Comparison of ENCODE assay signal across 24 cellular contexts in genomic region chr12:28440209-28440608, GRCh38.
"Had no signal": no experiment of that assay in that cellular context is flagged by ENCODE, and none has a peak within 500 bp of the region (broad histone marks: within the 10 kb centered on the region; RNA-seq: fewer than 3 reads in every experiment).

No MANE protein-coding gene starts in this region.

- H3K4me1 Mint-ChIP-seq: brain had no signal

- H3K4me3 ChIP-seq: heart right ventricle, lower lobe of right lung, spleen, thoracic aorta had no signal

- H3K9me3 ChIP-seq: heart right ventricle, lower lobe of right lung, spleen, thoracic aorta had no signal

- H3K4me3 Mint-ChIP-seq: activated naive CD4-positive, alpha-beta T cell treated with anti-CD3 and anti-CD28 coated beads, Interleukin-2, amount 10 ng/mL, durations not matched to agents 7 days and 5 days; brain; dendritic cell treated with granulocyte-macrophage colony-stimulating factor and Interleukin-4, amounts not matched to agents 40 ng/mL and 50 ng/mL, for 4 days; naive B cell; neural crest cell; type B pancreatic cell; WTC11 had no signal

- FAIRE-seq: endometrium, kidney had no signal

- H3K27me3 ChIP-seq: heart right ventricle, spleen had no signal

- H3K36me3 Mint-ChIP-seq: activated naive CD4-positive, alpha-beta T cell treated with anti-CD3 and anti-CD28 coated beads, Interleukin-2, amount 10 ng/mL, durations not matched to agents 7 days and 5 days; brain; naive B cell; WTC11 had no signal

- ATAC-seq: heart right ventricle, left lobe of liver, lower lobe of right lung, WTC11 had no signal

- H3K27ac Mint-ChIP-seq: activated naive CD4-positive, alpha-beta T cell treated with anti-CD3 and anti-CD28 coated beads, Interleukin-2, amount 10 ng/mL, durations not matched to agents 7 days and 5 days; brain; dendritic cell treated with granulocyte-macrophage colony-stimulating factor and Interleukin-4, amounts not matched to agents 40 ng/mL and 50 ng/mL, for 4 days; naive B cell; type B pancreatic cell; WTC11 had no signal

- H3K4me1 ChIP-seq: lower lobe of right lung, spleen had no signal

- H3K9me3 Mint-ChIP-seq: activated naive CD4-positive, alpha-beta T cell treated with anti-CD3 and anti-CD28 coated beads, Interleukin-2, amount 10 ng/mL, durations not matched to agents 7 days and 5 days; brain; dendritic cell treated with granulocyte-macrophage colony-stimulating factor and Interleukin-4, amounts not matched to agents 40 ng/mL and 50 ng/mL, for 4 days; naive B cell; type B pancreatic cell had no signal

- DNase-seq: activated effector memory CD4-positive, alpha-beta T cell treated with anti-CD3 and anti-CD28 coated beads, Interleukin-2, amount 50 U/mL, for 16 hours; activated naive CD4-positive, alpha-beta T cell treated with anti-CD3 and anti-CD28 coated beads, Interleukin-2, amount 10 ng/mL, durations not matched to agents 7 days and 5 days; anterior cingulate cortex; effector CD4-positive, alpha-beta T cell; erythroblast; foreskin fibroblast; heart right ventricle; kidney; lower lobe of right lung; naive B cell; posterior cingulate gyrus; retina; spleen; stimulated activated CD4-positive, alpha-beta T cell treated with anti-CD3 and anti-CD28 coated beads, Interleukin-4, amount 100 ng/mL, for 1 hour; stimulated activated naive CD4-positive, alpha-beta T cell treated with Interleukin-2 at 50 U/mL for 16 hours; T1000 had no signal

- H3K27ac ChIP-seq: heart right ventricle, lower lobe of right lung, spleen, thoracic aorta had no signal

- H3K27me3 Mint-ChIP-seq: activated naive CD4-positive, alpha-beta T cell treated with anti-CD3 and anti-CD28 coated beads, Interleukin-2, amount 10 ng/mL, durations not matched to agents 7 days and 5 days; brain; dendritic cell treated with granulocyte-macrophage colony-stimulating factor and Interleukin-4, amounts not matched to agents 40 ng/mL and 50 ng/mL, for 4 days; naive B cell; type B pancreatic cell had no signal

- H3K36me3 ChIP-seq: heart right ventricle, lower lobe of right lung, spleen, thoracic aorta had no signal
